8 cellular contexts compared by ENCODE assay signal in the genomic region with DNA sequence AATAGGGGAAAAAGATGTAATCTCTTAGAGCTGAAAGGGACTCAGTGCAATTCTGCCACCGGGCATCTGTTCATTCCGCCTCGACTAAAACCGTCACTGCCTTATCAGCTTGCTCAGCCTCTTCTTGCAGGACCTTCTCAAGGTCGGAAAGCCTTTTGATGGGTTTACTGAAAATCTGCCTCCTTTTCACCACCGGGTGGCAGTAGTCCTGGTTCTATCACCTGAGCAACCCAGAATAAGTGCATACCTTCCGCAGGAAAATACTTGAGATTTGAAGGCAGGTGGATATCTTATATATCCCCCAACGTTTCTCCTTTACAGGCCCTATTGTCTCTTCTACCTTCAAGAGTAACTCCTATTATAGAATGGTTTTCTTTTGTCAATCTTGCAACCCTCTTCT.
DNase-seq lines count a peak whose midpoint lies in the region; ATAC-seq and TF ChIP-seq lines count a peak whose summit lies in the region.

No MANE protein-coding gene starts in this region.

- H3K9me3 ChIP-seq in BE2C: no peaks in the 10 kb centered on the region
- peaks cover 2% of the 10 kb centered on the region for H3K9me3 ChIP-seq in adipocyte (ENCODE audit: control insufficient read depth, low read length)
- no peaks in the 10 kb centered on the region for H3K9me3 ChIP-seq in MG63

- no peaks in the 10 kb centered on the region for H3K4me1 ChIP-seq in BE2C
- H3K4me1 ChIP-seq in adipocyte (ENCODE audit: control insufficient read depth, insufficient read depth, low read length): no peaks in the 10 kb centered on the region

- H3K9ac ChIP-seq in adipocyte (ENCODE audit: low read length): no peak overlapping the region

- H3K4me3 ChIP-seq in BE2C (ENCODE audit: low read depth, low read length) (no peak overlapping the region), adipocyte (ENCODE audit: low read length) (no peak overlapping the region), MG63 (no peak overlapping the region)

- no peaks in the 10 kb centered on the region for H3K36me3 ChIP-seq in BE2C
- no peaks in the 10 kb centered on the region for H3K36me3 ChIP-seq in adipocyte (ENCODE audit: control insufficient read depth, insufficient read depth, low read length, severe bottlenecking)
- H3K36me3 ChIP-seq in MG63: no peaks in the 10 kb centered on the region

- DNase-seq in BE2C (peak; percentile 10), NCI-H146 (lab: John Stamatoyannopoulos, UW) (peak; percentile 3), adipocyte (ENCODE audit: low read depth) (peak; percentile 36), left lobe of liver (ENCODE audit: low spot score) (no peak), MG63 (no peak)

- ATAC-seq in GM18498 (IDR thresholded peaks at IDR 0.05; ENCODE audit: unreplicated experiment) (peak; percentile 56), left lobe of liver (peak; percentile 48), HG03025 (IDR thresholded peaks at IDR 0.05; ENCODE audit: low FRiP score, unreplicated experiment) (no peak), GM21423 (IDR thresholded peaks at IDR 0.05; ENCODE audit: unreplicated experiment) (no peak)

- peak; percentile 70 for TF ChIP-seq CTCF in BE2C (IDR thresholded peaks at IDR 0.05; ENCODE audit: low read depth, low read length)

- H3K27me3 ChIP-seq in BE2C (no peaks in the 10 kb centered on the region), adipocyte (replicated peaks; ENCODE audit: control insufficient read depth, insufficient read depth, low read length) (peaks cover 52% of the 10 kb centered on the region), MG63 (no peaks in the 10 kb centered on the region)

Comparison
In these comparisons a context has a peak if more than half of its experiments do, and no peak if none do; other contexts are left out.
1. DNase-seq: peak in BE2C (single experiment), NCI-H146 (single experiment) and adipocyte (single experiment); none in left lobe of liver (single experiment) and MG63 (single experiment).
2. ATAC-seq: peak in GM18498 (single experiment) and left lobe of liver (single experiment); none in HG03025 (single experiment) and GM21423 (single experiment).